13 cellular contexts compared by ENCODE assay signal in genomic region chr6:37607949-37608348, GRCh38.
DNase-seq lines count a peak whose midpoint lies in the region; ATAC-seq and TF ChIP-seq lines count a peak whose summit lies in the region.
"Had no signal": no experiment of that assay in that cellular context is flagged by ENCODE, and none has a peak within 500 bp of the region (broad histone marks: within the 10 kb centered on the region; RNA-seq: fewer than 3 reads in every experiment).

No MANE protein-coding gene starts in this region.

- WGBS in heart right ventricle, 2 donors = 77 to 83% methylated on average over 2 of the region's 2 CpGs

- H3K79me2 ChIP-seq in OCI-LY7 (ENCODE audit: insufficient read depth, low read depth, low read length) = no peaks in the 10 kb centered on the region
- no peaks in the 10 kb centered on the region for H3K79me2 ChIP-seq in fibroblast of lung (ENCODE audit: control insufficient read depth, insufficient read depth, low read length)

- H3K4me3 ChIP-seq in heart right ventricle (no peak overlapping the region), OCI-LY7 (ENCODE audit: low read depth, low read length, poor library complexity, severe bottlenecking) (no peak overlapping the region), fibroblast of lung (replicated peaks in 1 of 4; ENCODE audit: control extremely low read depth in 1 of 4, insufficient read depth in 1 of 4, low read depth in 3 of 4, low read length in 4 of 4) (no peak overlapping the region)

- CTCF ChIA-PET in OCI-LY7 (lab: Charles Lee; ENCODE audit: unreplicated experiment) = interaction anchor here (0.6 kb wide), 1 partner anchor 48 kb away, joined by 5 read pairs; no protein-coding TSS in a partner anchor

- no peak overlapping the region for H3K9ac ChIP-seq in fibroblast of lung (ENCODE audit: insufficient read depth, low read length)

- ATAC-seq in heart right ventricle = no peak
- no peak for ATAC-seq in Right ventricle myocardium inferior
- ATAC-seq in GM21825 (IDR thresholded peaks at IDR 0.05; ENCODE audit: unreplicated experiment) = no peak
- ATAC-seq in GM21529 (IDR thresholded peaks at IDR 0.05; ENCODE audit: unreplicated experiment) = no peak
- no peak for ATAC-seq in HG02840 (IDR thresholded peaks at IDR 0.05; ENCODE audit: low FRiP score, unreplicated experiment)

- H3K27me3 ChIP-seq in heart right ventricle (peaks cover 0 to 17% (median 0%) of the 10 kb centered on the region in 7 donors), fibroblast of lung (ENCODE audit: control insufficient read depth, insufficient read depth, low read length) (peaks cover 13% of the 10 kb centered on the region)

- no peaks in the 10 kb centered on the region for H3K36me3 ChIP-seq in heart right ventricle
- no peaks in the 10 kb centered on the region for H3K36me3 ChIP-seq in OCI-LY7 (ENCODE audit: insufficient read depth, low read length)
- H3K36me3 ChIP-seq in fibroblast of lung (ENCODE audit: control insufficient read depth, insufficient read depth, low read length) = no peaks in the 10 kb centered on the region
- H3K36me3 ChIP-seq: neutrophil had no signal

- H2AFZ ChIP-seq in OCI-LY7 (ENCODE audit: low read length) (no peak overlapping the region), fibroblast of lung (ENCODE audit: low read length) (no peak overlapping the region)

- no peaks in the 10 kb centered on the region for H3K9me2 ChIP-seq in OCI-LY7 (ENCODE audit: insufficient read depth, low read length)

- no peaks in the 10 kb centered on the region for H3K4me1 ChIP-seq in heart right ventricle
- H3K4me1 ChIP-seq in OCI-LY7 (ENCODE audit: insufficient read depth, low read length, poor library complexity, severe bottlenecking) = no peaks in the 10 kb centered on the region
- no peaks in the 10 kb centered on the region for H3K4me1 ChIP-seq in fibroblast of lung (ENCODE audit: control insufficient read depth, extremely low read depth, insufficient read depth, low read length)

- POLR2A ChIA-PET in OCI-LY7 (lab: Charles Lee) = no interaction called here

- peak in 6 of 9 donors; percentile 21 to 45 (median 31) for TF ChIP-seq CTCF in heart right ventricle (IDR thresholded peaks at IDR 0.05)
- TF ChIP-seq CTCF in OCI-LY7 (conservative IDR thresholded peaks at IDR 0.05; ENCODE audit: low read length) = peak; percentile 69
- TF ChIP-seq CTCF in fibroblast of lung (conservative IDR thresholded peaks at IDR 0.05 in 1 of 2, IDR thresholded peaks at IDR 0.05 in 1 of 2; ENCODE audit: low read depth in 1 of 2, low read length in 2 of 2) = peak; percentile 55 to 71

- H4K20me1 ChIP-seq in OCI-LY7 (ENCODE audit: insufficient read depth, low read length) = no peaks in the 10 kb centered on the region
- H4K20me1 ChIP-seq in fibroblast of lung (ENCODE audit: control insufficient read depth, extremely low read depth, insufficient read depth, low read length) = no peaks in the 10 kb centered on the region

- no TSS peak for BruUV-seq in OCI-LY7 (replicated peaks; lab: Mats Ljungman, UMichigan)

- H3K4me2 ChIP-seq in OCI-LY7 (ENCODE audit: low read length) = no peak overlapping the region
- H3K4me2 ChIP-seq in fibroblast of lung (ENCODE audit: extremely low read depth, insufficient read depth, low read length) = no peak overlapping the region

- no peak for DNase-seq in heart right ventricle
- no peak for DNase-seq in Right ventricle myocardium inferior (ENCODE audit: missing footprints)
- no peak for DNase-seq in OCI-LY7 (ENCODE audit: low spot score)
- peak; percentile 44 to 63 for DNase-seq in fibroblast of lung (ENCODE audit: low read depth in 2 of 2)
- DNase-seq in central memory CD4-positive, alpha-beta T cell = no peak
- DNase-seq: activated T-cell treated with anti-CD3 and anti-CD28 coated beads, Interleukin-2, amount 50 U/mL, for 48 hours; CD4-positive, CD25-positive, alpha-beta regulatory T cell; erythroblast; SHP77 treated with DMSO at 0.1 percent for 48 hours had no signal

- intact Hi-C loops in heart right ventricle (cut with DNase I) = no loop called here
- intact Hi-C loops in Right ventricle myocardium inferior (cut with DNase I) = no loop called here
- intact Hi-C loops in OCI-LY7 (cut with micrococcal nuclease; ENCODE audit: unreplicated experiment) = no loop called here

- H3K9me3 ChIP-seq in heart right ventricle (no peaks in the 10 kb centered on the region), OCI-LY7 (ENCODE audit: low read length) (no peaks in the 10 kb centered on the region), fibroblast of lung (ENCODE audit: control insufficient read depth, insufficient read depth, low read depth, low read length) (no peaks in the 10 kb centered on the region)
- H3K9me3 ChIP-seq: neutrophil had no signal

- no peak overlapping the region for H3K27ac ChIP-seq in heart right ventricle
- H3K27ac ChIP-seq in OCI-LY7 (ENCODE audit: low read depth, low read length, poor library complexity, severe bottlenecking) = no peak overlapping the region
- no peak overlapping the region for H3K27ac ChIP-seq in fibroblast of lung (ENCODE audit: insufficient read depth, low read length)
- H3K27ac ChIP-seq: neutrophil had no signal

Comparison
In these comparisons a context has a peak if more than half of its experiments do, and no peak if none do; other contexts are left out.
1. DNase-seq: peak in fibroblast of lung (2 of 2); none in heart right ventricle (0 of 2), Right ventricle myocardium inferior (single experiment), OCI-LY7 (single experiment) and central memory CD4-positive, alpha-beta T cell (single experiment).
2. Peak in every context shown above with its lines, with median percentiles within 50 percentile points of each other: CTCF ChIP-seq.